Comparison of ENCODE assay signal across 1 cellular context in the genomic region with DNA sequence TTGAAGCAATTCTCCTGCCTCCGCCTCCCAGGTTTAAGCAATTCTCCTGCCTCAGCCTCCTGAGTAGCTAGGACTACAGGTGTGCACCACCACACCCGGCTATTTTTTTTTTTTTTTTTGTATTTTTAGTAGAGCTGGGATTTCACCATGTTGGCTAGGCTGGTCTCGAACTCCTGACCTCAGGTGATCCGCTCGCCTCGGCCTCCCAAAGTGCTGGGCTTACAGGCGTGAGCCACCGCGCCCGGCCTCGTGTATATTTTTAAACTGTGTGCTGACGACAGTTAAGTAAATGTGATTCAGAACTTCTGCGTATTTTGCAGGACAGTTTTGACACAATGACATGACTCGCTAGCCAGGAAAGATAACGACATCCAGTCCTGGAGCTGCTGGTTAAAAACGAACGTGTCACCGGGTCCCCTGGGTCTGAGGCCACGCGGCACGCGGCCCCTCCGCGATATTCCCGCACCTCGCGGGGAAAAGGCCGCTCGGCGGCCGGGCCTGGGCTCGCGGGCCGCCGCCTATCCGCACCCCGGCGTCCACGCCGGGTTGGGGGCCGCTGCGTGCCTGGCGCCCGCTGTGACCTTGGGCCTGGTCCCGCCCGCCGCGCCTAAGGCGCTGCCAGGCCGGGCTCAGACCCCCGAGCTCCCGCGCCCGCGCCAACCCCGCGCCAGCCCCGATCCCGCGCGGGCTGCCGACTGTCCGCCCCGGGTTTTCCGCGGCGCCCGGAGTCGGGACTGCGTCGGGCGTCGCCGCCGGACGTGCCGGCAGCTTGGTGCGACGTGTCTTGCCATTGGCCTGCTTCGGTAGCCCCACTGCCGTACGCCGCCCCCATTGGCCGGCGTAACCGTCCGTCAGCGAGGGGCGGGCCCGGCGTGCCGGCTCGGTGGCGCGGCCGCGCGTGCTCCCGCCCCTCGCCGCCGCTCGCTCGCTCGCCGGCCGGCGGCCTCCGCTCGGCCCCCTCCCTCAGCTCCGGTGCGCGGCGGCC.
TF ChIP-seq lines count a peak whose summit lies in the region.

TSS of gene FOXK2 (plus strand) at position 907 of the 985 bp plus-strand sequence. CDS start 157 bp downstream, outside the sequence.

TF ChIP-seq in GM23338, 12 proteins besides CTCF, POLR2A, EP300 and RAD21 (continued from another document):
- TF ChIP-seq, protein P1, sequence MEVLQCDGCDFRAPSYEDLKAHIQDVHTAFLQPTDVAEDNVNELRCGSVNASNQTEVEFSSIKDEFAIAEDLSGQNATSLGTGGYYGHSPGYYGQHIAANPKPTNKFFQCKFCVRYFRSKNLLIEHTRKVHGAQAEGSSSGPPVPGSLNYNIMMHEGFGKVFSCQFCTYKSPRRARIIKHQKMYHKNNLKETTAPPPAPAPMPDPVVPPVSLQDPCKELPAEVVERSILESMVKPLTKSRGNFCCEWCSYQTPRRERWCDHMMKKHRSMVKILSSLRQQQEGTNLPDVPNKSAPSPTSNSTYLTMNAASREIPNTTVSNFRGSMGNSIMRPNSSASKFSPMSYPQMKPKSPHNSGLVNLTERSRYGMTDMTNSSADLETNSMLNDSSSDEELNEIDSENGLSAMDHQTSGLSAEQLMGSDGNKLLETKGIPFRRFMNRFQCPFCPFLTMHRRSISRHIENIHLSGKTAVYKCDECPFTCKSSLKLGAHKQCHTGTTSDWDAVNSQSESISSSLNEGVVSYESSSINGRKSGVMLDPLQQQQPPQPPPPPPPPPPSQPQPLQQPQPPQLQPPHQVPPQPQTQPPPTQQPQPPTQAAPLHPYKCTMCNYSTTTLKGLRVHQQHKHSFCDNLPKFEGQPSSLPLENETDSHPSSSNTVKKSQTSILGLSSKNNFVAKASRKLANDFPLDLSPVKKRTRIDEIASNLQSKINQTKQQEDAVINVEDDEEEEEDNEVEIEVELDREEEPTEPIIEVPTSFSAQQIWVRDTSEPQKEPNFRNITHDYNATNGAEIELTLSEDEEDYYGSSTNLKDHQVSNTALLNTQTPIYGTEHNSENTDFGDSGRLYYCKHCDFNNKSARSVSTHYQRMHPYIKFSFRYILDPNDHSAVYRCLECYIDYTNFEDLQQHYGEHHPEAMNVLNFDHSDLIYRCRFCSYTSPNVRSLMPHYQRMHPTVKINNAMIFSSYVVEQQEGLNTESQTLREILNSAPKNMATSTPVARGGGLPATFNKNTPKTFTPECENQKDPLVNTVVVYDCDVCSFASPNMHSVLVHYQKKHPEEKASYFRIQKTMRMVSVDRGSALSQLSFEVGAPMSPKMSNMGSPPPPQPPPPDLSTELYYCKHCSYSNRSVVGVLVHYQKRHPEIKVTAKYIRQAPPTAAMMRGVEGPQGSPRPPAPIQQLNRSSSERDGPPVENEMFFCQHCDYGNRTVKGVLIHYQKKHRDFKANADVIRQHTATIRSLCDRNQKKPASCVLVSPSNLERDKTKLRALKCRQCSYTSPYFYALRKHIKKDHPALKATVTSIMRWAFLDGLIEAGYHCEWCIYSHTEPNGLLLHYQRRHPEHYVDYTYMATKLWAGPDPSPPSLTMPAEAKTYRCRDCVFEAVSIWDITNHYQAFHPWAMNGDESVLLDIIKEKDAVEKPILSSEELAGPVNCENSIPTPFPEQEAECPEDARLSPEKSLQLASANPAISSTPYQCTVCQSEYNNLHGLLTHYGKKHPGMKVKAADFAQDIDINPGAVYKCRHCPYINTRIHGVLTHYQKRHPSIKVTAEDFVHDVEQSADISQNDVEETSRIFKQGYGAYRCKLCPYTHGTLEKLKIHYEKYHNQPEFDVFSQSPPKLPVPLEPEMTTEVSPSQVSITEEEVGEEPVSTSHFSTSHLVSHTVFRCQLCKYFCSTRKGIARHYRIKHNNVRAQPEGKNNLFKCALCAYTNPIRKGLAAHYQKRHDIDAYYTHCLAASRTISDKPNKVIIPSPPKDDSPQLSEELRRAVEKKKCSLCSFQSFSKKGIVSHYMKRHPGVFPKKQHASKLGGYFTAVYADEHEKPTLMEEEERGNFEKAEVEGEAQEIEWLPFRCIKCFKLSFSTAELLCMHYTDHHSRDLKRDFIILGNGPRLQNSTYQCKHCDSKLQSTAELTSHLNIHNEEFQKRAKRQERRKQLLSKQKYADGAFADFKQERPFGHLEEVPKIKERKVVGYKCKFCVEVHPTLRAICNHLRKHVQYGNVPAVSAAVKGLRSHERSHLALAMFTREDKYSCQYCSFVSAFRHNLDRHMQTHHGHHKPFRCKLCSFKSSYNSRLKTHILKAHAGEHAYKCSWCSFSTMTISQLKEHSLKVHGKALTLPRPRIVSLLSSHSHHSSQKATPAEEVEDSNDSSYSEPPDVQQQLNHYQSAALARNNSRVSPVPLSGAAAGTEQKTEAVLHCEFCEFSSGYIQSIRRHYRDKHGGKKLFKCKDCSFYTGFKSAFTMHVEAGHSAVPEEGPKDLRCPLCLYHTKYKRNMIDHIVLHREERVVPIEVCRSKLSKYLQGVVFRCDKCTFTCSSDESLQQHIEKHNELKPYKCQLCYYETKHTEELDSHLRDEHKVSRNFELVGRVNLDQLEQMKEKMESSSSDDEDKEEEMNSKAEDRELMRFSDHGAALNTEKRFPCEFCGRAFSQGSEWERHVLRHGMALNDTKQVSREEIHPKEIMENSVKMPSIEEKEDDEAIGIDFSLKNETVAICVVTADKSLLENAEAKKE (CRISPR knock-in tag; IDR thresholded peaks at IDR 0.05) = no peak
- TF ChIP-seq ETS1 (IDR thresholded peaks at IDR 0.05) (no peak; the same call in 1 of the 2 replicates), POLR2AphosphoS5 (IDR thresholded peaks at IDR 0.05; ENCODE audit: low read depth) (peak; percentile 36), STAT1 (IDR thresholded peaks at IDR 0.05; ENCODE audit: unreplicated experiment) (no peak), NANOG (IDR thresholded peaks at IDR 0.05; ENCODE audit: borderline replicate concordance) (no peak)
